20 cellular contexts compared by ENCODE assay signal in genomic region chr9:120464857-120465421, GRCh38.
DNase-seq lines count a peak whose midpoint lies in the region; ATAC-seq, FAIRE-seq and TF ChIP-seq lines count a peak whose summit lies in the region.
"Had no signal": no experiment of that assay in that cellular context is flagged by ENCODE, and none has a peak within 500 bp of the region (broad histone marks: within the 10 kb centered on the region; RNA-seq: fewer than 3 reads in every experiment).

No MANE protein-coding gene starts in this region.

- H3K36me3 ChIP-seq in liver (ENCODE audit: control insufficient read depth in 4 of 4, insufficient read depth in 3 of 4, low read depth in 1 of 4, low read length in 3 of 4) (peaks cover 2 to 8% (median 5%) of the 10 kb centered on the region in 4 donors), HepG2 (replicated peaks in 1 of 2; ENCODE audit: control insufficient read depth in 1 of 2, insufficient read depth in 2 of 2, low read length in 2 of 2) (peaks cover 18 to 69% of the 10 kb centered on the region in 2 experiments)

- FAIRE-seq in HepG2 (lab: Jason Lieb, UNC) = no peak
- FAIRE-seq: A549, D721Med, G401.6, GM19239 had no signal

- CTCF ChIA-PET in HepG2 (lab: Yijun Ruan, JAX; ENCODE audit: low intra/inter-chr PET ratio, low total read pairs) = no interaction called here

- TF ChIP-seq EP300 in HepG2 (IDR thresholded peaks at IDR 0.05; ENCODE audit: low read depth in 2 of 2, low read length in 2 of 2) (no peak), HepG2 (CRISPR knock-in tag; IDR thresholded peaks at IDR 0.05; ENCODE audit: borderline replicate concordance) (no peak)

- H4K20me1 ChIP-seq in HepG2 (ENCODE audit: insufficient read depth, low read length) = no peaks in the 10 kb centered on the region
- H4K20me1 ChIP-seq: BLaER1 treated with 17β-estradiol and CSF1 and Interleukin-3, amounts not matched to agents 10 nM and 100 nM had no signal

- DNase-seq in HepG2 (ENCODE audit: low spot score) = no peak
- DNase-seq in nephron progenitor cell = no peak
- DNase-seq in cortex of kidney (lab: John Stamatoyannopoulos, UW) = no peak
- no peak for DNase-seq in cerebellum (ENCODE audit: low spot score)
- DNase-seq: AML-193; Caco-2; Calu3; CD4-positive, alpha-beta T cell; CD8-positive, alpha-beta T cell; DMS79 treated with DMSO at 0.1 percent for 48 hours; GF-D8 had no signal

- H3K4me1 ChIP-seq in liver (ENCODE audit: control insufficient read depth in 4 of 4, insufficient read depth in 4 of 4, low read length in 3 of 4) = peaks cover 0 to 21% (median 15%) of the 10 kb centered on the region in 4 donors
- no peaks in the 10 kb centered on the region for H3K4me1 ChIP-seq in HepG2 (ENCODE audit: insufficient read depth, low read length)
- H3K4me1 ChIP-seq: A549, Caco-2 had no signal

- peak overlapping the region; percentile 59 for H3K27ac Mint-ChIP-seq in nephron progenitor cell
- H3K27ac Mint-ChIP-seq: B cell; CD4-positive, alpha-beta T cell; CD8-positive, alpha-beta T cell had no signal

- BruUV-seq in HepG2 (replicated peaks; lab: Mats Ljungman, UMichigan) = no TSS peak

- in situ Hi-C loops in HepG2 (cut with HindIII; ENCODE audit: extremely low pct_ligation_motif_present, low pct_unique_long_range_greater_than_20kb) = loop anchor here (10.0 kb wide), 1 partner anchor 60 kb away; no protein-coding TSS in a partner anchor

- H3K9ac ChIP-seq in liver (ENCODE audit: low read depth in 1 of 2, low read length in 2 of 2) (peak overlapping the region; percentile 13 to 55), HepG2 (ENCODE audit: insufficient read depth, low read depth, low read length) (no peak overlapping the region)
- H3K9ac ChIP-seq: BLaER1 treated with 17β-estradiol and CSF1 and Interleukin-3, amounts not matched to agents 10 nM and 100 nM had no signal

- no peak overlapping the region for H2AFZ ChIP-seq in HepG2 (ENCODE audit: low read length)

- no peaks in the 10 kb centered on the region for H3K27me3 Mint-ChIP-seq in nephron progenitor cell (ENCODE audit: low read depth, poor library complexity)
- H3K27me3 Mint-ChIP-seq: B cell; CD4-positive, alpha-beta T cell had no signal

- H3K27me3 ChIP-seq in liver (ENCODE audit: control insufficient read depth in 4 of 4, insufficient read depth in 4 of 4, low read length in 3 of 4) = no peaks in the 10 kb centered on the region
- H3K27me3 ChIP-seq in HepG2 (ENCODE audit: control insufficient read depth in 1 of 2, insufficient read depth in 2 of 2, low read length in 2 of 2) = no peaks in the 10 kb centered on the region
- H3K27me3 ChIP-seq: BLaER1 treated with 17β-estradiol and CSF1 and Interleukin-3, amounts not matched to agents 10 nM and 100 nM had no signal

- TF ChIP-seq CTCF in liver (IDR thresholded peaks at IDR 0.05; ENCODE audit: low read depth, low read length, missing input control) = no peak
- no peak for TF ChIP-seq CTCF in HepG2 (CRISPR knock-in tag; IDR thresholded peaks at IDR 0.05)
- TF ChIP-seq CTCF in nephron progenitor cell (IDR thresholded peaks at IDR 0.05) = no peak

- H3K36me3 Mint-ChIP-seq in nephron progenitor cell (ENCODE audit: low read depth) = peaks cover 55% of the 10 kb centered on the region

- peak overlapping the region; percentile 25 to 32 for H3K27ac ChIP-seq in liver (ENCODE audit: low read depth in 1 of 2, low read length in 2 of 2)
- no peak overlapping the region for H3K27ac ChIP-seq in HepG2 (ENCODE audit: extremely low read length, insufficient read depth, low read length)
- H3K27ac ChIP-seq: 22Rv1; A549; BLaER1 treated with 17β-estradiol and CSF1 and Interleukin-3, amounts not matched to agents 10 nM and 100 nM; C4-2B had no signal

- no peak overlapping the region for H3K4me2 ChIP-seq in HepG2 (ENCODE audit: low read depth, low read length)
- H3K4me2 ChIP-seq: A549; BLaER1 treated with 17β-estradiol and CSF1 and Interleukin-3, amounts not matched to agents 10 nM and 100 nM had no signal

- POLR2A ChIA-PET in HepG2 (lab: Yijun Ruan, JAX) = no interaction called here

- no peak for ATAC-seq in HepG2
- ATAC-seq: A549; CD8-positive, alpha-beta T cell had no signal

- no peak overlapping the region for H3K4me3 Mint-ChIP-seq in nephron progenitor cell
- H3K4me3 Mint-ChIP-seq: B cell; CD4-positive, alpha-beta T cell; CD8-positive, alpha-beta T cell had no signal

- H3K9me3 Mint-ChIP-seq in nephron progenitor cell = no peaks in the 10 kb centered on the region
- H3K9me3 Mint-ChIP-seq: CD4-positive, alpha-beta T cell; CD8-positive, alpha-beta T cell had no signal

- WGBS in liver = 44% methylated on average over 5 of the region's 5 CpGs
- WGBS in HepG2 (ENCODE audit: low lambda C conversion rate) = 92% methylated on average over 5 of the region's 5 CpGs

- peaks cover 4% of the 10 kb centered on the region for H3K4me1 Mint-ChIP-seq in nephron progenitor cell
- H3K4me1 Mint-ChIP-seq: B cell had no signal

- no peak overlapping the region for H3K4me3 ChIP-seq in liver (ENCODE audit: low read depth in 1 of 3, low read length in 3 of 3)
- H3K4me3 ChIP-seq in HepG2 (replicated peaks in 1 of 3; ENCODE audit: insufficient read depth in 1 of 3, low read depth in 2 of 3, low read length in 3 of 3) = no peak overlapping the region
- H3K4me3 ChIP-seq: A549; BLaER1 treated with 17β-estradiol and CSF1 and Interleukin-3, amounts not matched to agents 10 nM and 100 nM had no signal

- no peaks in the 10 kb centered on the region for H3K9me3 ChIP-seq in liver (ENCODE audit: control insufficient read depth in 4 of 4, low read length in 3 of 4)
- no peaks in the 10 kb centered on the region for H3K9me3 ChIP-seq in HepG2 (ENCODE audit: low read length)
- H3K9me3 ChIP-seq: A549; BLaER1 treated with 17β-estradiol and CSF1 and Interleukin-3, amounts not matched to agents 10 nM and 100 nM; Caco-2 had no signal

- TF ChIP-seq POLR2A in HepG2 (IDR thresholded peaks at IDR 0.05; ENCODE audit: insufficient read depth in 1 of 2, low read depth in 2 of 2, low read length in 2 of 2) = no peak

- H3K79me2 ChIP-seq in HepG2 (ENCODE audit: insufficient read depth, low read length) = no peaks in the 10 kb centered on the region

- TF ChIP-seq RAD21 in liver (IDR thresholded peaks at IDR 0.05) (peak in 1 of 2 donors; percentile 8), HepG2 (CRISPR knock-in tag; IDR thresholded peaks at IDR 0.05) (no peak)

- intact Hi-C loops in HepG2 (cut with micrococcal nuclease; ENCODE audit: unreplicated experiment) = no loop called here

TF ChIP-seq in liver, 16 proteins besides CTCF, POLR2A, EP300 and RAD21 (continues in another document):
- no peak for TF ChIP-seq GABPA (IDR thresholded peaks at IDR 0.05 in 1 of 2, conservative IDR thresholded peaks at IDR 0.05 in 1 of 2)
- no peak for TF ChIP-seq FOXA1 (IDR thresholded peaks at IDR 0.05)
- no peak for TF ChIP-seq TAF1 (conservative IDR thresholded peaks at IDR 0.05)
- TF ChIP-seq FOXA2 (IDR thresholded peaks at IDR 0.05) = peak; percentile 63

TF ChIP-seq in HepG2, 621 proteins besides CTCF, POLR2A, EP300 and RAD21:
- TF ChIP-seq ARHGAP35 (CRISPR knock-in tag; IDR thresholded peaks at IDR 0.05; ENCODE audit: borderline replicate concordance) = no peak
- TF ChIP-seq MEIS1 (CRISPR knock-in tag; IDR thresholded peaks at IDR 0.05; ENCODE audit: borderline replicate concordance) = no peak
- TF ChIP-seq ZMYM2 (CRISPR knock-in tag; IDR thresholded peaks at IDR 0.05) = no peak
- no peak for TF ChIP-seq ZNF414 (CRISPR knock-in tag; IDR thresholded peaks at IDR 0.05)
- TF ChIP-seq WIZ (CRISPR knock-in tag; IDR thresholded peaks at IDR 0.05) = no peak
- no peak for TF ChIP-seq SIN3A (IDR thresholded peaks at IDR 0.05; ENCODE audit: borderline replicate concordance, low read depth, low read length)
- TF ChIP-seq ZNF724P (CRISPR knock-in tag; IDR thresholded peaks at IDR 0.05; ENCODE audit: borderline replicate concordance) = no peak
- TF ChIP-seq ZNF549 (CRISPR knock-in tag; IDR thresholded peaks at IDR 0.05) = no peak
- TF ChIP-seq ZNF12 (CRISPR knock-in tag; IDR thresholded peaks at IDR 0.05) = no peak
- no peak for TF ChIP-seq CBFB (CRISPR knock-in tag; IDR thresholded peaks at IDR 0.05)
- TF ChIP-seq ZNF674 (CRISPR knock-in tag; IDR thresholded peaks at IDR 0.05; ENCODE audit: low read depth) = no peak
- no peak for TF ChIP-seq NBN (conservative IDR thresholded peaks at IDR 0.05)
- no peak for TF ChIP-seq ZNF619 (CRISPR knock-in tag; IDR thresholded peaks at IDR 0.05)
- no peak for TF ChIP-seq NKX3-1 (CRISPR knock-in tag; IDR thresholded peaks at IDR 0.05)
- TF ChIP-seq ZNF639 (CRISPR knock-in tag; conservative IDR thresholded peaks at IDR 0.05) = no peak
- TF ChIP-seq ZSCAN5A (CRISPR knock-in tag; IDR thresholded peaks at IDR 0.05; ENCODE audit: borderline replicate concordance) = no peak
- TF ChIP-seq ZSCAN29 (CRISPR knock-in tag; conservative IDR thresholded peaks at IDR 0.05) = no peak
- TF ChIP-seq REL (CRISPR knock-in tag; conservative IDR thresholded peaks at IDR 0.05) = no peak
TF ChIP-seq in HepG2: peak in this region for 0.
